Comparison of ENCODE assay signal across 1 cellular context in the genomic region with DNA sequence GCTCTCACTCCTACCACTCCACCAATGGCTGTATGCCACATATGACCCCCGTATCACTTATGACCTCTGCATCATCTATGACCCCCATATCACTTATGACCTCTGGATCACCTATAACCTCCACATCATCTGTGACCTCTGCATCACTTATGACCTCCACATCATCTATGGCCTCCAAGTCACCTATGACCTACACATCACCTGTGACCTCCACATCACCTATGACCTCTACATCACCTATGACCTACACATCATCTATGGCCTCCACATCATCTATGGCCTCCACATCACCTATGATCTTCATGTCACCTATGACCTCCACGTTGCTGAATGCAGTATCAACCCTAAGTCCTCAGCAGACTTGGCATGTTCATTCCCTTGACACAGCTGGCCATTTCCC.
TF ChIP-seq lines count a peak whose summit lies in the region.

No MANE protein-coding gene starts in this region.

TF ChIP-seq in IMR-90, 13 proteins besides CTCF, POLR2A, EP300 and RAD21 (continued from another document):
- TF ChIP-seq CHD1 (IDR thresholded peaks at IDR 0.05; ENCODE audit: low read depth, low read length) (no peak), NFE2L2 (IDR thresholded peaks at IDR 0.05; ENCODE audit: low read depth, low read length) (no peak), FOS (IDR thresholded peaks at IDR 0.05; ENCODE audit: low read depth, low read length) (no peak), MAZ (IDR thresholded peaks at IDR 0.05; ENCODE audit: borderline replicate concordance, low read depth, low read length) (no peak)
- TF ChIP-seq, protein P1, sequence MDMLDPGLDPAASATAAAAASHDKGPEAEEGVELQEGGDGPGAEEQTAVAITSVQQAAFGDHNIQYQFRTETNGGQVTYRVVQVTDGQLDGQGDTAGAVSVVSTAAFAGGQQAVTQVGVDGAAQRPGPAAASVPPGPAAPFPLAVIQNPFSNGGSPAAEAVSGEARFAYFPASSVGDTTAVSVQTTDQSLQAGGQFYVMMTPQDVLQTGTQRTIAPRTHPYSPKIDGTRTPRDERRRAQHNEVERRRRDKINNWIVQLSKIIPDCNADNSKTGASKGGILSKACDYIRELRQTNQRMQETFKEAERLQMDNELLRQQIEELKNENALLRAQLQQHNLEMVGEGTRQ (IDR thresholded peaks at IDR 0.05; ENCODE audit: low read depth, low read length), result no peak
- TF ChIP-seq, protein P2, sequence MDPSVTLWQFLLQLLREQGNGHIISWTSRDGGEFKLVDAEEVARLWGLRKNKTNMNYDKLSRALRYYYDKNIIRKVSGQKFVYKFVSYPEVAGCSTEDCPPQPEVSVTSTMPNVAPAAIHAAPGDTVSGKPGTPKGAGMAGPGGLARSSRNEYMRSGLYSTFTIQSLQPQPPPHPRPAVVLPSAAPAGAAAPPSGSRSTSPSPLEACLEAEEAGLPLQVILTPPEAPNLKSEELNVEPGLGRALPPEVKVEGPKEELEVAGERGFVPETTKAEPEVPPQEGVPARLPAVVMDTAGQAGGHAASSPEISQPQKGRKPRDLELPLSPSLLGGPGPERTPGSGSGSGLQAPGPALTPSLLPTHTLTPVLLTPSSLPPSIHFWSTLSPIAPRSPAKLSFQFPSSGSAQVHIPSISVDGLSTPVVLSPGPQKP (IDR thresholded peaks at IDR 0.05; ENCODE audit: borderline replicate concordance, low read depth, low read length), result no peak
